Comparison of ENCODE assay signal across 15 cellular contexts in genomic region chr1:12342261-12343003, GRCh38.
DNase-seq lines count a peak whose midpoint lies in the region; ATAC-seq and TF ChIP-seq lines count a peak whose summit lies in the region.
"Had no signal": no experiment of that assay in that cellular context is flagged by ENCODE, and none has a peak within 500 bp of the region (broad histone marks: within the 10 kb centered on the region; RNA-seq: fewer than 3 reads in every experiment).

No MANE protein-coding gene starts in this region.

- H3K36me3 ChIP-seq in Panc1 (ENCODE audit: control insufficient read depth, insufficient read depth, low read length): peaks cover 3% of the 10 kb centered on the region
- peaks cover 13% of the 10 kb centered on the region for H3K36me3 ChIP-seq in cardiac muscle cell
- H3K36me3 ChIP-seq in colonic mucosa: no peaks in the 10 kb centered on the region

- TSS peak; percentile 30 for BruUV-seq in Panc1 (replicated peaks; lab: Mats Ljungman, UMichigan)

- H3K9me3 ChIP-seq in Panc1 (ENCODE audit: control insufficient read depth, insufficient read depth, low read depth, low read length) (no peaks in the 10 kb centered on the region), cardiac muscle cell (ENCODE audit: low read depth) (no peaks in the 10 kb centered on the region), colonic mucosa (no peaks in the 10 kb centered on the region)
- H3K9me3 ChIP-seq: esophagus squamous epithelium had no signal

- peaks cover 32 to 69% (median 62%) of the 10 kb centered on the region in 4 donors for H3K4me1 Mint-ChIP-seq in naive thymus-derived CD8-positive, alpha-beta T cell

- H3K4me1 ChIP-seq in Panc1 (ENCODE audit: control insufficient read depth, insufficient read depth, low read length) (no peaks in the 10 kb centered on the region; the same call in 1 of the 2 replicates), cardiac muscle cell (ENCODE audit: low read depth) (peaks cover 44% of the 10 kb centered on the region), colonic mucosa (peaks cover 12% of the 10 kb centered on the region)

- H3K27ac ChIP-seq in Panc1 (ENCODE audit: low read length): no peak overlapping the region
- peak overlapping the region; percentile 57 for H3K27ac ChIP-seq in cardiac muscle cell
- H3K27ac ChIP-seq in colonic mucosa: no peak overlapping the region
- H3K27ac ChIP-seq: GM23248, HL-60 had no signal

- POLR2A ChIA-PET in Panc1 (lab: Charles Lee): interaction anchor here (0.5 to 0.6 kb wide), 2 partner anchors 281 to 409 kb away, joined by 4 to 6 read pairs; no protein-coding TSS in a partner anchor
- POLR2A ChIA-PET in naive thymus-derived CD8-positive, alpha-beta T cell (lab: Charles Lee): no interaction called here

- intact Hi-C loops in Panc1 (cut with micrococcal nuclease; ENCODE audit: unreplicated experiment): no loop called here
- intact Hi-C loops in colonic mucosa (cut with DNase I): no loop called here

- H3K27me3 Mint-ChIP-seq in naive thymus-derived CD8-positive, alpha-beta T cell: no peaks in the 10 kb centered on the region

- TF ChIP-seq CTCF in Panc1 (IDR thresholded peaks at IDR 0.05): no peak
- TF ChIP-seq CTCF in cardiac muscle cell (IDR thresholded peaks at IDR 0.05; ENCODE audit: low read depth, low read length): no peak
- TF ChIP-seq CTCF in colonic mucosa (IDR thresholded peaks at IDR 0.05): no peak

- no peaks in the 10 kb centered on the region for H3K9me3 Mint-ChIP-seq in naive thymus-derived CD8-positive, alpha-beta T cell

- in situ Hi-C loops in Panc1 (cut with HindIII; ENCODE audit: low pct_unique_long_range_greater_than_20kb, low sequenced_read_pairs): no loop called here

- H3K9ac ChIP-seq in colonic mucosa (ENCODE audit: low read depth in 2 of 2, low read length in 2 of 2): no peak overlapping the region
- H3K9ac ChIP-seq: GM23248 had no signal

- ATAC-seq in Panc1: no peak
- ATAC-seq in naive thymus-derived CD8-positive, alpha-beta T cell: no peak
- ATAC-seq in GM21737 (IDR thresholded peaks at IDR 0.05; ENCODE audit: unreplicated experiment): no peak

- H3K27ac Mint-ChIP-seq in naive thymus-derived CD8-positive, alpha-beta T cell: peak overlapping the region in 6 of 10 donors; percentile 41 to 81 (median 64)

- H3K27me3 ChIP-seq in Panc1 (ENCODE audit: control insufficient read depth, insufficient read depth, low read length) (no peaks in the 10 kb centered on the region), cardiac muscle cell (no peaks in the 10 kb centered on the region), colonic mucosa (no peaks in the 10 kb centered on the region)
- H3K27me3 ChIP-seq: esophagus squamous epithelium had no signal

- peak; percentile 38 for DNase-seq in Ammon's horn (ENCODE audit: low spot score)
- no peak for DNase-seq in Panc1 (ENCODE audit: low read depth, low spot score)
- DNase-seq in cardiac muscle cell (ENCODE audit: low read depth in 1 of 2, low spot score in 1 of 2): peak in 1 of 2 donors; percentile 80
- DNase-seq in naive thymus-derived CD8-positive, alpha-beta T cell: no peak
- no peak for DNase-seq in GM19240 (ENCODE audit: insufficient read length, low spot score)
- no peak for DNase-seq in effector CD4-positive, alpha-beta T cell
- no peak for DNase-seq in colonic mucosa
- DNase-seq: activated effector memory CD4-positive, alpha-beta T cell treated with anti-CD3 and anti-CD28 coated beads, Interleukin-2, amount 50 U/mL, for 16 hours; DMS153; esophagus squamous epithelium; GM23248; NCI-H2171 treated with DMSO at 0.1 percent for 48 hours; stimulated activated CD4-positive, alpha-beta T cell treated with anti-CD3 and anti-CD28 coated beads, Interleukin-12 subunit alpha, Interleukin-12 subunit beta, amount 100 ng/mL, for 4 hours had no signal

- H3K4me3 ChIP-seq in Panc1 (ENCODE audit: low read depth in 2 of 2, low read length in 2 of 2) (no peak overlapping the region), cardiac muscle cell (no peak overlapping the region), colonic mucosa (no peak overlapping the region)
- H3K4me3 ChIP-seq: esophagus squamous epithelium, GM23248 had no signal

- CTCF ChIA-PET in Panc1 (lab: Charles Lee): no interaction called here

- peaks cover 0 to 45% (median 16%) of the 10 kb centered on the region in 3 donors for H3K36me3 Mint-ChIP-seq in naive thymus-derived CD8-positive, alpha-beta T cell

- peak overlapping the region in 2 of 10 donors; percentile 20 to 49 for H3K4me3 Mint-ChIP-seq in naive thymus-derived CD8-positive, alpha-beta T cell
